ENCODE assay signal across 15 cellular contexts in the genomic region with DNA sequence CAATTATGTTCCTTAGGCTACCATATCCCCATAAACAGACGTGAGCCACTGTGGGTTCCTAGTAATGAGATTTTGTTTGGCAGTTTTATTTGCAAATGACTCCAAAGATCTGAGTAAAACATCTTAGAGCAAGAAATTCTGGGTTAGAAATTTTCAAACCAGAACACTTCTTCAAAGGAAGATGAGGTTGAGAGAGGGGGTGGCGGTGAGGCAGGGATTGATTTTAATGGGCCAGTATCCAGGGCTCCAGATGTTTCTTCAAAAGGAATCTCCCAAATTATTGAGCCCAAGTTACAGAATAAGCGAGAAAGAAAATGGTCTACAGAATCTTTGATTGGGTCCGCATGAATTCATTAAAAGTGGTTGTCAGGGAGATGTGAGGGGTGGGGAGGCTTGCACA.
DNase-seq lines count a peak whose midpoint lies in the region; ATAC-seq and TF ChIP-seq lines count a peak whose summit lies in the region.
"Had no signal": no experiment of that assay in that cellular context is flagged by ENCODE, and none has a peak within 500 bp of the region (broad histone marks: within the 10 kb centered on the region; RNA-seq: fewer than 3 reads in every experiment).

No MANE protein-coding gene starts in this region.

- no peak overlapping the region for H3K4me3 Mint-ChIP-seq in progenitor cell of endocrine pancreas (ENCODE audit: low read depth)
- H3K4me3 Mint-ChIP-seq in stimulated activated effector memory CD8-positive, alpha-beta T cell treated with anti-CD3 and anti-CD28 coated beads, Interleukin-12 subunit alpha, Interleukin-12 subunit beta, amount 100 ng/mL, for 72 hours = no peak overlapping the region
- H3K4me3 Mint-ChIP-seq: CD14-positive monocyte; CD4-positive, alpha-beta memory T cell; H9 had no signal

- TF ChIP-seq CTCF in esophagus muscularis mucosa (IDR thresholded peaks at IDR 0.05) (no peak), progenitor cell of endocrine pancreas (IDR thresholded peaks at IDR 0.05; ENCODE audit: unreplicated experiment) (no peak), suprapubic skin (IDR thresholded peaks at IDR 0.05) (no peak)

- H3K9me3 Mint-ChIP-seq in progenitor cell of endocrine pancreas (ENCODE audit: low read depth) = peaks cover 8% of the 10 kb centered on the region
- H3K9me3 Mint-ChIP-seq in stimulated activated effector memory CD8-positive, alpha-beta T cell treated with anti-CD3 and anti-CD28 coated beads, Interleukin-12 subunit alpha, Interleukin-12 subunit beta, amount 100 ng/mL, for 72 hours = peaks cover 2% of the 10 kb centered on the region

- H3K36me3 ChIP-seq in esophagus muscularis mucosa (no peaks in the 10 kb centered on the region), suprapubic skin (no peaks in the 10 kb centered on the region)
- H3K36me3 ChIP-seq: BLaER1 had no signal

- TF ChIP-seq POLR2A in esophagus muscularis mucosa (IDR thresholded peaks at IDR 0.05; ENCODE audit: low read depth) (no peak), suprapubic skin (IDR thresholded peaks at IDR 0.05) (no peak)

- TF ChIP-seq EP300 in esophagus muscularis mucosa (IDR thresholded peaks at IDR 0.05) = no peak
- TF ChIP-seq EP300 in suprapubic skin (IDR thresholded peaks at IDR 0.05) = no peak

- WGBS in esophagus muscularis mucosa = 72% methylated on average over 4 of the region's 4 CpGs
- WGBS in suprapubic skin = 74% methylated on average over 4 of the region's 4 CpGs

- H3K27me3 Mint-ChIP-seq in progenitor cell of endocrine pancreas = peaks cover 8% of the 10 kb centered on the region

- peaks cover 1% of the 10 kb centered on the region for H3K4me1 Mint-ChIP-seq in progenitor cell of endocrine pancreas (ENCODE audit: low read depth)
- H3K4me1 Mint-ChIP-seq in stimulated activated effector memory CD8-positive, alpha-beta T cell treated with anti-CD3 and anti-CD28 coated beads, Interleukin-12 subunit alpha, Interleukin-12 subunit beta, amount 100 ng/mL, for 72 hours = no peaks in the 10 kb centered on the region
- H3K4me1 Mint-ChIP-seq: CD14-positive monocyte; CD4-positive, alpha-beta memory T cell had no signal

- H3K36me3 Mint-ChIP-seq in progenitor cell of endocrine pancreas (ENCODE audit: insufficient read depth) = no peaks in the 10 kb centered on the region
- H3K36me3 Mint-ChIP-seq in stimulated activated effector memory CD8-positive, alpha-beta T cell treated with anti-CD3 and anti-CD28 coated beads, Interleukin-12 subunit alpha, Interleukin-12 subunit beta, amount 100 ng/mL, for 72 hours = no peaks in the 10 kb centered on the region
- H3K36me3 Mint-ChIP-seq: CD14-positive monocyte; CD4-positive, alpha-beta memory T cell had no signal

- DNase-seq in NCI-H82 (lab: John Stamatoyannopoulos, UW) (peak; percentile 72), esophagus muscularis mucosa (ENCODE audit: extremely low spot score) (peak; percentile 75), progenitor cell of endocrine pancreas (ENCODE audit: low spot score, unreplicated experiment) (no peak), suprapubic skin (ENCODE audit: low spot score in 2 of 2) (no peak), NCI-H1092 treated with DMSO at 0.1 percent for 48 hours (lab: John Stamatoyannopoulos, UW) (no peak), NCI-H2196 (lab: John Stamatoyannopoulos, UW; ENCODE audit: unreplicated experiment) (no peak)
- DNase-seq in stimulated activated effector memory CD8-positive, alpha-beta T cell treated with anti-CD3 and anti-CD28 coated beads, Interleukin-12 subunit alpha, Interleukin-12 subunit beta, amount 100 ng/mL, for 72 hours (ENCODE audit: low spot score in 2 of 2) = no peak
- DNase-seq: 8988T; CD4-positive, alpha-beta memory T cell; DMS153; DMS79; GDM1; H9 had no signal

- H3K4me3 ChIP-seq in esophagus muscularis mucosa = no peak overlapping the region
- H3K4me3 ChIP-seq in suprapubic skin = no peak overlapping the region
- H3K4me3 ChIP-seq: BLaER1 had no signal

- intact Hi-C loops in esophagus muscularis mucosa (cut with DNase I) = no loop called here

- peak overlapping the region; percentile 35 for H3K27ac Mint-ChIP-seq in progenitor cell of endocrine pancreas
- H3K27ac Mint-ChIP-seq in stimulated activated effector memory CD8-positive, alpha-beta T cell treated with anti-CD3 and anti-CD28 coated beads, Interleukin-12 subunit alpha, Interleukin-12 subunit beta, amount 100 ng/mL, for 72 hours = no peak overlapping the region
- H3K27ac Mint-ChIP-seq: CD14-positive monocyte; CD4-positive, alpha-beta memory T cell; H9 had no signal

- no peaks in the 10 kb centered on the region for H3K9me3 ChIP-seq in esophagus muscularis mucosa
- H3K9me3 ChIP-seq in suprapubic skin = no peaks in the 10 kb centered on the region
- H3K9me3 ChIP-seq: BLaER1 had no signal

- no peak overlapping the region for H3K27ac ChIP-seq in esophagus muscularis mucosa (replicated peaks in 1 of 4)
- H3K27ac ChIP-seq in suprapubic skin = peak overlapping the region; percentile 31
- H3K27ac ChIP-seq: BLaER1 had no signal

- H3K27me3 ChIP-seq in esophagus muscularis mucosa = no peaks in the 10 kb centered on the region
- H3K27me3 ChIP-seq in suprapubic skin = no peaks in the 10 kb centered on the region
- H3K27me3 ChIP-seq: BLaER1 had no signal

- no peak for ATAC-seq in stimulated activated effector memory CD8-positive, alpha-beta T cell treated with anti-CD3 and anti-CD28 coated beads, Interleukin-12 subunit alpha, Interleukin-12 subunit beta, amount 100 ng/mL, for 72 hours

- H3K4me1 ChIP-seq in esophagus muscularis mucosa (no peaks in the 10 kb centered on the region), suprapubic skin (no peaks in the 10 kb centered on the region)

Comparison
In these comparisons a context has a peak if more than half of its experiments do, and no peak if none do; other contexts are left out.
1. DNase-seq: peak in NCI-H82 (single experiment) and esophagus muscularis mucosa (single experiment); none in progenitor cell of endocrine pancreas (single experiment), suprapubic skin (0 of 2), NCI-H1092 treated with DMSO at 0.1 percent for 48 hours (single experiment), stimulated activated effector memory CD8-positive, alpha-beta T cell treated with anti-CD3 and anti-CD28 coated beads, Interleukin-12 subunit alpha, Interleukin-12 subunit beta, amount 100 ng/mL, for 72 hours (0 of 2) and NCI-H2196 (single experiment).